ENCODE assay signal across 12 cellular contexts in the genomic region with DNA sequence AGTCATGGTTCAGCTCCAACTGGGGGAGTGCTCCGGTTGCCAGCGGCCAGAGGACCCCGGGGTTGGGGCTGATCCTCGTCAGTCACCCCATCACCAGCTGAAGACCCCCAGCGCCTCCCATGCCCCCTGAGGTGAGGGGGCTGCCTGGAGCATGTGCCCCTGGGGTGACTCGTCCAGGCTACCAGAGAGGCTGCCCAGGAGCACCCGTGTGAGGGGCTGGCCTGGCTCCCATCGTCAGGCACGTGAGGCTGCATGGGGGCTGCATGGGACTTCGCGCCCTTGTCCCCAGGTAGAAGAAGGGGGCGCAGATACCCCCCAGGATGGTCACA.
"Had no signal": no experiment of that assay in that cellular context is flagged by ENCODE, and none has a peak within 500 bp of the region (broad histone marks: within the 10 kb centered on the region; RNA-seq: fewer than 3 reads in every experiment).

No MANE protein-coding gene starts in this region.

- H3K4me1 Mint-ChIP-seq: activated naive CD4-positive, alpha-beta T cell treated with anti-CD3 and anti-CD28 coated beads, Interleukin-2, amount 10 ng/mL, durations not matched to agents 7 days and 5 days had no signal

- H3K36me3 Mint-ChIP-seq: activated naive CD4-positive, alpha-beta T cell treated with anti-CD3 and anti-CD28 coated beads, Interleukin-2, amount 10 ng/mL, durations not matched to agents 7 days and 5 days had no signal

- H3K27ac ChIP-seq: thoracic aorta had no signal

- H3K9me3 ChIP-seq: thoracic aorta had no signal

- H3K27ac Mint-ChIP-seq: activated naive CD4-positive, alpha-beta T cell treated with anti-CD3 and anti-CD28 coated beads, Interleukin-2, amount 10 ng/mL, durations not matched to agents 7 days and 5 days; activated T-helper 2 cell treated with anti-CD3 and anti-CD28 coated beads, Interferon-gamma antibody, Interleukin-2, Interleukin-4, amounts not matched to agents 10 μg/mL and 5 μg/mL and 100 μg/mL, durations not matched to agents 14 hours and 24 hours and 36 hours had no signal

- H3K4me3 ChIP-seq: thoracic aorta had no signal

- ATAC-seq: esophagus mucosa, left lobe of liver had no signal

- DNase-seq: activated CD4-positive, CD25-positive, alpha-beta regulatory T cell treated with anti-CD3 and anti-CD28 coated beads, Interleukin-2, amount 50 U/mL, for 72 hours; activated naive CD4-positive, alpha-beta T cell treated with anti-CD3 and anti-CD28 coated beads, Interleukin-2, amount 10 ng/mL, durations not matched to agents 7 days and 5 days; activated T-cell treated with anti-CD3 and anti-CD28 coated beads for 4 hours; islet precursor cell; mammary epithelial cell; nephron progenitor cell; stimulated activated CD4-positive, alpha-beta T cell treated with anti-CD3 and anti-CD28 coated beads, Interleukin-12 subunit alpha, Interleukin-12 subunit beta, amount 100 ng/mL, for 4 hours; stimulated activated CD4-positive, alpha-beta T cell treated with anti-CD3 and anti-CD28 coated beads, Interleukin-2, amount 100 ng/mL, for 24 hours had no signal

- H3K4me3 Mint-ChIP-seq: activated naive CD4-positive, alpha-beta T cell treated with anti-CD3 and anti-CD28 coated beads, Interleukin-2, amount 10 ng/mL, durations not matched to agents 7 days and 5 days; nephron progenitor cell had no signal

- H3K9me3 Mint-ChIP-seq: activated naive CD4-positive, alpha-beta T cell treated with anti-CD3 and anti-CD28 coated beads, Interleukin-2, amount 10 ng/mL, durations not matched to agents 7 days and 5 days; activated T-helper 2 cell treated with anti-CD3 and anti-CD28 coated beads, Interferon-gamma antibody, Interleukin-2, Interleukin-4, amounts not matched to agents 10 μg/mL and 5 μg/mL and 100 μg/mL, durations not matched to agents 14 hours and 24 hours and 36 hours; nephron progenitor cell had no signal

- H3K36me3 ChIP-seq: thoracic aorta had no signal
